Comparison of ENCODE assay signal across 21 cellular contexts in the genomic region with DNA sequence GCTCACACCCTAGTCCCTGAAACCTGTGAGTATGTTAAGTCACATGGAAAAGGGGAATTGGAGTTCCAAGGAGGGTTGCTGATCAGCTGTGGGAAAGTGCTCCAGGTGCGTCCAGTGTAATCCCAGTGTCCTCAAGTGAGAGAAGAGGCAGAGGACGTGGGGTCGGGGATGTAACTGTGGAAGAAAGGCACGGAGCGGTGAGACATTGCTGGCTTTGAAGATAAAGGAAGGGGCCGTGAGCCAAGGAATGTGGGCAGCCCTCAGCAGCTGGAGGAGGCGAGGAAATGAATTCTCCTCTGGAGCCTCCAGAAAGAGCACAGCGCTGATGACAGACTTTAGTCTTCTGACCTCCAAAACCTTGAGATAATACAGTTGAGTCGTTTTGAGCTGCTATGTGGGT.
"Had no signal": no experiment of that assay in that cellular context is flagged by ENCODE, and none has a peak within 500 bp of the region (broad histone marks: within the 10 kb centered on the region; RNA-seq: fewer than 3 reads in every experiment).

No MANE protein-coding gene starts in this region.

- DNase-seq: cortex of kidney; effector CD8-positive, alpha-beta T cell; effector memory CD8-positive, alpha-beta T cell; erythroblast; foreskin keratinocyte; heart left ventricle; hypothalamus; immature natural killer cell; left cardiac atrium; left lung; left ventricle myocardium superior; lower lobe of right lung; mesenchymal stem cell; mucosa of descending colon; naive B cell had no signal

- H3K9me3 ChIP-seq: left lung, lower lobe of right lung, mucosa of descending colon had no signal

- H3K4me1 ChIP-seq: foreskin keratinocyte, gastroesophageal sphincter, heart left ventricle, left lung, lower lobe of right lung had no signal

- H3K9me3 Mint-ChIP-seq: immature natural killer cell had no signal

- H3K4me3 Mint-ChIP-seq: dendritic cell treated with granulocyte-macrophage colony-stimulating factor and Interleukin-4, amounts not matched to agents 40 ng/mL and 50 ng/mL, for 4 days; effector memory CD8-positive, alpha-beta T cell; endodermal cell; immature natural killer cell; mesothelial cell of epicardium; naive B cell had no signal

- H3K4me1 Mint-ChIP-seq: endodermal cell, immature natural killer cell, mesothelial cell of epicardium, naive B cell had no signal

- H3K27me3 ChIP-seq: foreskin keratinocyte, hepatocyte, left lung had no signal

- H3K27me3 Mint-ChIP-seq: dendritic cell treated with granulocyte-macrophage colony-stimulating factor and Interleukin-4, amounts not matched to agents 40 ng/mL and 50 ng/mL, for 4 days; effector memory CD8-positive, alpha-beta T cell; naive B cell had no signal

- H3K36me3 Mint-ChIP-seq: immature natural killer cell, mesothelial cell of epicardium, naive B cell had no signal

- H3K36me3 ChIP-seq: gastroesophageal sphincter, heart left ventricle, left lung, lower lobe of right lung had no signal

- H3K27ac Mint-ChIP-seq: dendritic cell treated with granulocyte-macrophage colony-stimulating factor and Interleukin-4, amounts not matched to agents 40 ng/mL and 50 ng/mL, for 4 days; effector memory CD8-positive, alpha-beta T cell; endodermal cell; mesothelial cell of epicardium had no signal

- H3K4me2 ChIP-seq: hepatocyte had no signal

- H3K27ac ChIP-seq: epithelial cell of prostate, foreskin keratinocyte, gastroesophageal sphincter, heart left ventricle, hepatocyte, left lung, lower lobe of right lung had no signal

- H2AFZ ChIP-seq: hepatocyte had no signal

- H3K79me2 ChIP-seq: hepatocyte had no signal

- H3K4me3 ChIP-seq: gastroesophageal sphincter, heart left ventricle, hepatocyte, left lung, lower lobe of right lung, mucosa of descending colon had no signal
